1 cellular context compared by ENCODE assay signal in genomic region chr20:53556267-53556897, GRCh38.
TF ChIP-seq lines count a peak whose summit lies in the region.

No MANE protein-coding gene starts in this region.

TF ChIP-seq in GM23338, 12 proteins besides CTCF, POLR2A, EP300 and RAD21 (continued from another document):
- TF ChIP-seq ZNF462 (CRISPR knock-in tag; IDR thresholded peaks at IDR 0.05) (no peak), EZH2phosphoT487 (IDR thresholded peaks at IDR 0.05; ENCODE audit: unreplicated experiment) (no peak), EZH2 (IDR thresholded peaks at IDR 0.05; ENCODE audit: low read depth, unreplicated experiment) (no peak), ZNF331 (CRISPR knock-in tag; IDR thresholded peaks at IDR 0.05; ENCODE audit: low read depth) (no peak), ZNF114 (CRISPR knock-in tag; IDR thresholded peaks at IDR 0.05) (no peak), STAT1 (IDR thresholded peaks at IDR 0.05; ENCODE audit: unreplicated experiment) (no peak), POLR2AphosphoS5 (IDR thresholded peaks at IDR 0.05; ENCODE audit: low read depth) (no peak)
- TF ChIP-seq, protein P1, sequence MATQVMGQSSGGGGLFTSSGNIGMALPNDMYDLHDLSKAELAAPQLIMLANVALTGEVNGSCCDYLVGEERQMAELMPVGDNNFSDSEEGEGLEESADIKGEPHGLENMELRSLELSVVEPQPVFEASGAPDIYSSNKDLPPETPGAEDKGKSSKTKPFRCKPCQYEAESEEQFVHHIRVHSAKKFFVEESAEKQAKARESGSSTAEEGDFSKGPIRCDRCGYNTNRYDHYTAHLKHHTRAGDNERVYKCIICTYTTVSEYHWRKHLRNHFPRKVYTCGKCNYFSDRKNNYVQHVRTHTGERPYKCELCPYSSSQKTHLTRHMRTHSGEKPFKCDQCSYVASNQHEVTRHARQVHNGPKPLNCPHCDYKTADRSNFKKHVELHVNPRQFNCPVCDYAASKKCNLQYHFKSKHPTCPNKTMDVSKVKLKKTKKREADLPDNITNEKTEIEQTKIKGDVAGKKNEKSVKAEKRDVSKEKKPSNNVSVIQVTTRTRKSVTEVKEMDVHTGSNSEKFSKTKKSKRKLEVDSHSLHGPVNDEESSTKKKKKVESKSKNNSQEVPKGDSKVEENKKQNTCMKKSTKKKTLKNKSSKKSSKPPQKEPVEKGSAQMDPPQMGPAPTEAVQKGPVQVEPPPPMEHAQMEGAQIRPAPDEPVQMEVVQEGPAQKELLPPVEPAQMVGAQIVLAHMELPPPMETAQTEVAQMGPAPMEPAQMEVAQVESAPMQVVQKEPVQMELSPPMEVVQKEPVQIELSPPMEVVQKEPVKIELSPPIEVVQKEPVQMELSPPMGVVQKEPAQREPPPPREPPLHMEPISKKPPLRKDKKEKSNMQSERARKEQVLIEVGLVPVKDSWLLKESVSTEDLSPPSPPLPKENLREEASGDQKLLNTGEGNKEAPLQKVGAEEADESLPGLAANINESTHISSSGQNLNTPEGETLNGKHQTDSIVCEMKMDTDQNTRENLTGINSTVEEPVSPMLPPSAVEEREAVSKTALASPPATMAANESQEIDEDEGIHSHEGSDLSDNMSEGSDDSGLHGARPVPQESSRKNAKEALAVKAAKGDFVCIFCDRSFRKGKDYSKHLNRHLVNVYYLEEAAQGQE (IDR thresholded peaks at IDR 0.05; ENCODE audit: unreplicated experiment): no peak
- TF ChIP-seq, protein P2, sequence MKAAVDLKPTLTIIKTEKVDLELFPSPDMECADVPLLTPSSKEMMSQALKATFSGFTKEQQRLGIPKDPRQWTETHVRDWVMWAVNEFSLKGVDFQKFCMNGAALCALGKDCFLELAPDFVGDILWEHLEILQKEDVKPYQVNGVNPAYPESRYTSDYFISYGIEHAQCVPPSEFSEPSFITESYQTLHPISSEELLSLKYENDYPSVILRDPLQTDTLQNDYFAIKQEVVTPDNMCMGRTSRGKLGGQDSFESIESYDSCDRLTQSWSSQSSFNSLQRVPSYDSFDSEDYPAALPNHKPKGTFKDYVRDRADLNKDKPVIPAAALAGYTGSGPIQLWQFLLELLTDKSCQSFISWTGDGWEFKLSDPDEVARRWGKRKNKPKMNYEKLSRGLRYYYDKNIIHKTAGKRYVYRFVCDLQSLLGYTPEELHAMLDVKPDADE (IDR thresholded peaks at IDR 0.05): no peak
